Comparison of ENCODE assay signal across 16 cellular contexts in genomic region chr3:104960579-104960978, GRCh38.
DNase-seq lines count a peak whose midpoint lies in the region; ATAC-seq and TF ChIP-seq lines count a peak whose summit lies in the region.
"Had no signal": no experiment of that assay in that cellular context is flagged by ENCODE, and none has a peak within 500 bp of the region (broad histone marks: within the 10 kb centered on the region; RNA-seq: fewer than 3 reads in every experiment).

No MANE protein-coding gene starts in this region.

- H3K27me3 ChIP-seq in H9 (ENCODE audit: insufficient read depth, low read length) (no peaks in the 10 kb centered on the region), SK-N-SH (ENCODE audit: insufficient read depth) (no peaks in the 10 kb centered on the region)

- no peak for ATAC-seq in GM19455 (IDR thresholded peaks at IDR 0.05; ENCODE audit: unreplicated experiment)
- no peak for ATAC-seq in HG03571 (IDR thresholded peaks at IDR 0.05; ENCODE audit: unreplicated experiment)
- no peak for ATAC-seq in HG03097 (IDR thresholded peaks at IDR 0.05; ENCODE audit: low FRiP score, unreplicated experiment)

- H3K79me2 ChIP-seq in H9 (ENCODE audit: insufficient read depth, low read length) = no peaks in the 10 kb centered on the region
- H3K79me2 ChIP-seq in SK-N-SH (ENCODE audit: insufficient read depth) = no peaks in the 10 kb centered on the region

- H2BK20ac ChIP-seq in H9 (ENCODE audit: low read depth, low read length, poor library complexity, severe bottlenecking) = no peak overlapping the region

- no peak overlapping the region for H4K91ac ChIP-seq in H9 (ENCODE audit: insufficient read length, low read depth, low read length)

- no peak overlapping the region for H3K4me3 ChIP-seq in SK-N-SH (ENCODE audit: low read depth in 2 of 2, low read length in 1 of 2)

- H3K23ac ChIP-seq in H9 (ENCODE audit: insufficient read length, low read depth, low read length) = no peak overlapping the region

- H3K9ac ChIP-seq in H9 (ENCODE audit: extremely low read depth, insufficient read length, low read length) (no peak overlapping the region), SK-N-SH (no peak overlapping the region)

- no peak overlapping the region for H3K14ac ChIP-seq in H9 (ENCODE audit: insufficient read depth, low read length)

- peak overlapping the region; percentile 40 to 98 (median 94); a peak in 5 of 7 replicates for H3K27ac Mint-ChIP-seq in H9

- H4K8ac ChIP-seq in H9 (replicated peaks; ENCODE audit: insufficient read length, low read depth, low read length) = no peak overlapping the region

- no peak overlapping the region for H3K56ac ChIP-seq in H9 (ENCODE audit: insufficient read length, low read depth, low read length)

- H3F3A ChIP-seq in SK-N-SH (replicated peaks; ENCODE audit: insufficient read depth) = peaks cover 12% of the 10 kb centered on the region

- POLR2A ChIA-PET in SK-N-SH (lab: Yijun Ruan, JAX) = no interaction called here

- H3K18ac ChIP-seq in H9 (ENCODE audit: insufficient read length, low read depth, low read length) = no peak overlapping the region

- TF ChIP-seq RAD21 in SK-N-SH (IDR thresholded peaks at IDR 0.05; ENCODE audit: low read length) = no peak

- H3K36me3 ChIP-seq in SK-N-SH (replicated peaks in 1 of 2; ENCODE audit: control insufficient read depth in 1 of 2, insufficient read depth in 2 of 2, low read length in 1 of 2) = no peaks in the 10 kb centered on the region

- H3K9me3 Mint-ChIP-seq in H9 = no peaks in the 10 kb centered on the region; a peak in 3 of 5 replicates

- H3K9me3 ChIP-seq in H9 (ENCODE audit: control insufficient read depth, low read depth, low read length) = no peaks in the 10 kb centered on the region
- no peaks in the 10 kb centered on the region for H3K9me3 ChIP-seq in SK-N-SH

- H3K4me2 ChIP-seq in H9 (ENCODE audit: insufficient read depth, insufficient read length, low read length) (no peak overlapping the region), SK-N-SH (0 out of 2 replicates have a peak overlapping the region, but pooled peaks have one; percentile 9)

- WGBS in H9 (ENCODE audit: extremely low coverage, insufficient read length, low lambda C conversion rate) = no CpG with 5 or more reads among the region's 2 CpGs
- 45% methylated on average over 2 of the region's 2 CpGs for WGBS in SK-N-SH (ENCODE audit: low lambda C conversion rate)

- H2BK12ac ChIP-seq in H9 (ENCODE audit: insufficient read length, low read depth, low read length) = no peak overlapping the region

- no peak overlapping the region; a peak in 1 of 5 replicates for H3K4me3 Mint-ChIP-seq in H9

- H3K27me3 Mint-ChIP-seq in H9 (ENCODE audit: low read depth) = no peaks in the 10 kb centered on the region

- H3K4me1 ChIP-seq in H9 (ENCODE audit: insufficient read depth, low read length) (peaks cover 3% of the 10 kb centered on the region), SK-N-SH (ENCODE audit: control insufficient read depth in 1 of 2, insufficient read depth in 2 of 2, low read depth in 1 of 2, low read length in 1 of 2) (peaks cover 0 to 9% of the 10 kb centered on the region in 2 experiments; a peak in 2 of 4 replicates)

- peaks cover 25 to 33% of the 10 kb centered on the region in 2 experiments for H3K4me1 Mint-ChIP-seq in H9

- TF ChIP-seq CTCF in H9 (conservative IDR thresholded peaks at IDR 0.05) = no peak
- no peak for TF ChIP-seq CTCF in SK-N-SH (IDR thresholded peaks at IDR 0.05)

- no peak overlapping the region for H3T11ph ChIP-seq in H9 (ENCODE audit: low read length)

- H3K79me1 ChIP-seq in H9 (ENCODE audit: insufficient read depth, low read depth, low read length, poor library complexity, severe bottlenecking) = no peaks in the 10 kb centered on the region

- no peak overlapping the region for H3K27ac ChIP-seq in H9 (ENCODE audit: insufficient read length, low read depth, low read length)
- peak overlapping the region in 1 of 2 experiments; percentile 75; a peak in 2 of 4 replicates for H3K27ac ChIP-seq in SK-N-SH (ENCODE audit: low read depth in 2 of 2, low read length in 1 of 2)
- H3K27ac ChIP-seq: 22Rv1 had no signal

- no peak overlapping the region for H2BK120ac ChIP-seq in H9 (ENCODE audit: low read depth, low read length, poor library complexity, severe bottlenecking)

- no peaks in the 10 kb centered on the region for H3K9me2 ChIP-seq in SK-N-SH

- CTCF ChIA-PET in SK-N-SH (lab: Yijun Ruan, JAX) = no interaction called here

- peak in 1 of 2 experiments; percentile 38; a peak in 1 of 4 replicates for TF ChIP-seq EP300 in SK-N-SH (IDR thresholded peaks at IDR 0.05; ENCODE audit: borderline replicate concordance in 1 of 2, low read depth in 1 of 2, low read length in 1 of 2)

- H2AFZ ChIP-seq in H9 (ENCODE audit: low read length) (no peak overlapping the region), SK-N-SH (ENCODE audit: low read depth) (peak overlapping the region; percentile 52)

- no peak overlapping the region for H2AK5ac ChIP-seq in H9 (ENCODE audit: insufficient read length, low read length)

- H3K4ac ChIP-seq in H9 (ENCODE audit: low read depth, low read length) = no peak overlapping the region

- H2BK5ac ChIP-seq in H9 (ENCODE audit: insufficient read length, low read length) = no peak overlapping the region

- no peaks in the 10 kb centered on the region for H3K23me2 ChIP-seq in H9 (ENCODE audit: insufficient read length, low read depth, low read length, poor library complexity, severe bottlenecking)

- peaks cover 0 to 4% (median 0%) of the 10 kb centered on the region in 3 experiments; a peak in 1 of 7 replicates for H3K36me3 Mint-ChIP-seq in H9 (ENCODE audit: insufficient read depth in 1 of 3, low read depth in 3 of 3)

- no peak overlapping the region for H4K5ac ChIP-seq in H9 (ENCODE audit: insufficient read length, low read depth, low read length)

- H4K20me1 ChIP-seq in H9 (ENCODE audit: control insufficient read depth, insufficient read depth, insufficient read length) (no peaks in the 10 kb centered on the region), SK-N-SH (ENCODE audit: insufficient read depth) (no peaks in the 10 kb centered on the region)

- no peak overlapping the region for H2BK15ac ChIP-seq in H9 (ENCODE audit: low read depth, low read length)

- peak; percentile 15 for DNase-seq in A172 (ENCODE audit: low spot score)
- DNase-seq in H9 = no peak
- DNase-seq in SK-N-SH = no peak
- peak; percentile 19 for DNase-seq in iris pigment epithelial cell (ENCODE audit: low read depth)
- no peak for DNase-seq in NCI-H1694 (lab: John Stamatoyannopoulos, UW)
- DNase-seq: C1 segment of cervical spinal cord; GOT3; NCI-H1105 treated with DMSO at 0.1 percent for 48 hours; NCI-H187 treated with DMSO at 0.1 percent for 48 hours; NK-92 treated with Interleukin-12 subunit alpha and Interleukin-12 subunit beta, amount 100 ng/mL, for 24 hours; OCI-M1; RPMI8226 had no signal

TF ChIP-seq in SK-N-SH, 30 proteins besides CTCF, POLR2A, EP300 and RAD21:
- TF ChIP-seq TCF12 (IDR thresholded peaks at IDR 0.05) (peak; percentile 68), RXRA (IDR thresholded peaks at IDR 0.05; ENCODE audit: borderline replicate concordance, low read depth) (peak; percentile 52; the same call in 1 of the 2 replicates), NRF1 (IDR thresholded peaks at IDR 0.05; ENCODE audit: low read depth, low read length) (no peak)
TF ChIP-seq in SK-N-SH: peak in this region for 2.

Comparison
In these comparisons a context has a peak if more than half of its experiments do, and no peak if none do; other contexts are left out.
1. DNase-seq: peak in A172 (single experiment) and iris pigment epithelial cell (single experiment); none in H9 (single experiment), SK-N-SH (single experiment) and NCI-H1694 (single experiment).